In the genomic region with DNA sequence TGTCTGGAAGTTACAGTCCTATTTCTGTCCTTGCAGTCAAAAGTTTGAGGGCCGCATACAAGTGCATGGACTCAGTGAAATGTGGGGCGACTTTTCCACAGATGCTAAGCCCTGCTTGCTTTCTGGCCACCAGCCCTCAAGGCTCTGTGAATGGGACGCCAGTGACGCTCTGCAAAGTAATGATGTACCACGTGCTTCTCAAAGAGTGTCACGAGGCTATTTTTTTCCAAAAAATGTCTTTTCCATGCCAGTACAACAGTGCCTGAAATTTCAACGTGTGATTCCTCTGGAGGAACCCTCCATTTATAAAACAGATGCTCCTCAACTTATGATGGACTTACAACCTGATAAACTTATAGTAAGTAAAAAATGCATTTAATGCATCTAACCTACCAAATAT, we compare ENCODE assay signal across 7 cellular contexts.
"Had no signal": no experiment of that assay in that cellular context is flagged by ENCODE, and none has a peak within 500 bp of the region (broad histone marks: within the 10 kb centered on the region; RNA-seq: fewer than 3 reads in every experiment).

No MANE protein-coding gene starts in this region.

- H3K4me2 ChIP-seq: KMS-11 had no signal

- H3K27ac ChIP-seq: HL-60, KMS-11 had no signal

- DNase-seq: IMR-90, KBM-7, KG1 had no signal

- FAIRE-seq: HTR-8/SVneo, K562 had no signal

- H3K9ac ChIP-seq: KMS-11 had no signal

- ATAC-seq: K562 had no signal

- H3K4me3 ChIP-seq: K562 had no signal
